14 cellular contexts compared by ENCODE assay signal in genomic region chr3:69409831-69410230, GRCh38. TPM values are rescaled to one million over a fixed set of nuclear protein-coding genes. Genes with fewer than 3 reads are reported as not detected.
A peak's percentile ranks its signal among the peaks of the same experiment; 100 is the strongest.
DNase-seq lines count a peak whose midpoint lies in the region; ATAC-seq and TF ChIP-seq lines count a peak whose summit lies in the region.
"Had no signal": no experiment of that assay in that cellular context is flagged by ENCODE, and none has a peak within 500 bp of the region (broad histone marks: within the 10 kb centered on the region; RNA-seq: fewer than 3 reads in every experiment).

No MANE protein-coding gene starts in this region.

- H3K36me3 Mint-ChIP-seq in activated naive CD8-positive, alpha-beta T cell treated with anti-CD3 and anti-CD28 coated beads, Interleukin-2, amount 50 U/mL, for 24 hours (ENCODE audit: low read depth) = no peaks in the 10 kb centered on the region
- H3K36me3 Mint-ChIP-seq: natural killer cell treated with Interleukin-12 subunit alpha and Interleukin-12 subunit beta and Interleukin-15 and Interleukin-18, amount 100 ng/mL, for 72 hours had no signal

- H3K4me3 ChIP-seq in lower lobe of right lung (peak overlapping the region; percentile 32), uterus (no peak overlapping the region), MG63 (no peak overlapping the region)
- H3K4me3 ChIP-seq: SJCRH30 had no signal

- H3K4me1 ChIP-seq in lower lobe of right lung (peaks cover 34% of the 10 kb centered on the region), uterus (no peaks in the 10 kb centered on the region)
- H3K4me1 ChIP-seq: SJCRH30 had no signal

- peaks cover 4% of the 10 kb centered on the region for H3K4me1 Mint-ChIP-seq in activated naive CD8-positive, alpha-beta T cell treated with anti-CD3 and anti-CD28 coated beads, Interleukin-2, amount 50 U/mL, for 24 hours

- H3K27ac ChIP-seq in caudate nucleus (ENCODE audit: low read depth, low read length) = peak overlapping the region; percentile 38
- peak overlapping the region; percentile 42 for H3K27ac ChIP-seq in lower lobe of right lung
- peak overlapping the region; percentile 23 to 31 for H3K27ac ChIP-seq in uterus
- H3K27ac ChIP-seq: SJCRH30 had no signal

- DNase-seq in Right ventricle myocardium inferior (ENCODE audit: missing footprints) (no peak), cardiac septum (ENCODE audit: low spot score) (no peak), caudate nucleus (lab: John Stamatoyannopoulos, UW) (no peak), lower lobe of right lung (no peak), uterus (no peak), NCI-H524 treated with DMSO at 0.1 percent for 48 hours (lab: John Stamatoyannopoulos, UW) (no peak), MG63 (no peak)
- DNase-seq in activated naive CD8-positive, alpha-beta T cell treated with anti-CD3 and anti-CD28 coated beads, Interleukin-2, amount 50 U/mL, for 24 hours = no peak
- DNase-seq: NCI-H1436 treated with DMSO at 0.1 percent for 48 hours had no signal

- H3K4me3 Mint-ChIP-seq in activated naive CD8-positive, alpha-beta T cell treated with anti-CD3 and anti-CD28 coated beads, Interleukin-2, amount 50 U/mL, for 24 hours = no peak overlapping the region
- H3K4me3 Mint-ChIP-seq: activated CD4-positive, alpha-beta memory T cell treated with anti-CD3 and anti-CD28 coated beads for 36 hours; brain; effector memory CD8-positive, alpha-beta T cell; natural killer cell treated with Interleukin-12 subunit alpha and Interleukin-12 subunit beta and Interleukin-15 and Interleukin-18, amount 100 ng/mL, for 72 hours had no signal

- H3K27ac Mint-ChIP-seq in activated naive CD8-positive, alpha-beta T cell treated with anti-CD3 and anti-CD28 coated beads, Interleukin-2, amount 50 U/mL, for 24 hours = no peak overlapping the region
- H3K27ac Mint-ChIP-seq: activated CD4-positive, alpha-beta memory T cell treated with anti-CD3 and anti-CD28 coated beads for 36 hours; effector memory CD8-positive, alpha-beta T cell; natural killer cell treated with Interleukin-12 subunit alpha and Interleukin-12 subunit beta and Interleukin-15 and Interleukin-18, amount 100 ng/mL, for 72 hours had no signal

- no peaks in the 10 kb centered on the region for H3K9me3 Mint-ChIP-seq in activated naive CD8-positive, alpha-beta T cell treated with anti-CD3 and anti-CD28 coated beads, Interleukin-2, amount 50 U/mL, for 24 hours
- H3K9me3 Mint-ChIP-seq: effector memory CD8-positive, alpha-beta T cell; natural killer cell treated with Interleukin-12 subunit alpha and Interleukin-12 subunit beta and Interleukin-15 and Interleukin-18, amount 100 ng/mL, for 72 hours had no signal

- H3K9me3 ChIP-seq in lower lobe of right lung = peaks cover 6% of the 10 kb centered on the region
- H3K9me3 ChIP-seq in uterus = no peaks in the 10 kb centered on the region
- no peaks in the 10 kb centered on the region for H3K9me3 ChIP-seq in MG63
- H3K9me3 ChIP-seq: SJCRH30 had no signal

- intact Hi-C loops in Right ventricle myocardium inferior (cut with DNase I) = loop anchor here (2.0 to 5.0 kb wide), 2 partner anchors 85 to 248 kb away; no protein-coding TSS in a partner anchor
- intact Hi-C loops in cardiac septum (cut with DNase I) = loop anchor here (5.0 kb wide), 2 partner anchors 58 to 88 kb away; no protein-coding TSS in a partner anchor
- intact Hi-C loops in lower lobe of right lung (cut with DNase I) = no loop called here
- intact Hi-C loops in uterus (cut with DNase I; ENCODE audit: low total_unique reads) = no loop called here

- H3K27me3 Mint-ChIP-seq in activated naive CD8-positive, alpha-beta T cell treated with anti-CD3 and anti-CD28 coated beads, Interleukin-2, amount 50 U/mL, for 24 hours = peaks cover 12% of the 10 kb centered on the region
- H3K27me3 Mint-ChIP-seq: brain; natural killer cell treated with Interleukin-12 subunit alpha and Interleukin-12 subunit beta and Interleukin-15 and Interleukin-18, amount 100 ng/mL, for 72 hours had no signal

- H3K27me3 ChIP-seq in lower lobe of right lung (ENCODE audit: low read depth) = no peaks in the 10 kb centered on the region
- H3K27me3 ChIP-seq in uterus = no peaks in the 10 kb centered on the region
- no peaks in the 10 kb centered on the region for H3K27me3 ChIP-seq in MG63
- H3K27me3 ChIP-seq: SJCRH30 had no signal

- no peak for TF ChIP-seq POLR2A in uterus (IDR thresholded peaks at IDR 0.05)

- no peak for TF ChIP-seq CTCF in lower lobe of right lung (IDR thresholded peaks at IDR 0.05)
- no peak for TF ChIP-seq CTCF in uterus (IDR thresholded peaks at IDR 0.05)

- no peaks in the 10 kb centered on the region for H3K36me3 ChIP-seq in lower lobe of right lung
- no peaks in the 10 kb centered on the region for H3K36me3 ChIP-seq in uterus
- no peaks in the 10 kb centered on the region for H3K36me3 ChIP-seq in MG63
- H3K36me3 ChIP-seq: SJCRH30 had no signal

- ATAC-seq in Right ventricle myocardium inferior (peak; percentile 58), lower lobe of right lung (peak; percentile 79 to 90)
- ATAC-seq in activated naive CD8-positive, alpha-beta T cell treated with anti-CD3 and anti-CD28 coated beads, Interleukin-2, amount 50 U/mL, for 24 hours = no peak

RNA-seq across cellular contexts. Expression of gene FRMD4B, which starts 23.9 kb away (rescaled TPM):
- total RNA-seq in Right ventricle myocardium inferior = 16.0 TPM
- 10.8 TPM for total RNA-seq in cardiac septum
- 62.4 TPM for total RNA-seq in lower lobe of right lung
- 10 to 100 TPM in 3 of 4 donors, 1 to 10 TPM in 1; 9.4 to 87.0 (median 23.6) TPM for total RNA-seq in uterus
- total RNA-seq in MG63 (2014; rRNA removed; shearing (Covaris generic); ENCODE audit: low replicate concordance) = 5.1 and 66.7 TPM in 2 replicates

Comparison
In these comparisons a context has a peak if more than half of its experiments do, and no peak if none do; other contexts are left out.
1. intact Hi-C loops: an anchor here in Right ventricle myocardium inferior (2.0 to 5.0 kb wide) and cardiac septum (5.0 kb wide); none called in lower lobe of right lung and uterus.